ENCODE assay signal across 8 cellular contexts in the genomic region with DNA sequence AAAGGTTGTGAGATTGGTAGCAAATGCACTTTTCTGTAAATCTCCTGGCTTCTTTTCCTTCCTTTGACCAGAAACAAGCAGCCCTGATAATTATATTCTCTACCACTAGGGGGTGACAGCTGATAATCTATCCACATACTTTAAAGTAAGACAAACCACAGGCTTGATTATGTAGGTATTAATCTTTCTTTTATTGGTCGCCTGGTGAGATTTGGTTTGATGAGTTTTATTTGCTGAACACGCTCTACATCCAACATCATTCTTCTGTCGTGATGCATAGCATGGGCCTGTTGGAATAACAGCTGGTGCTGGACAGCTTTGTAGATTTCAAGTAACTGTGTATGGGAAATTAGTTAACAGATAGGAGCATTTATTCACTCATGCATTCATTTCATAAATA.
DNase-seq lines count a peak whose midpoint lies in the region; ATAC-seq and TF ChIP-seq lines count a peak whose summit lies in the region.

No MANE protein-coding gene starts in this region.

- H3K4me3 Mint-ChIP-seq in CD4-positive, alpha-beta T cell: no peak overlapping the region
- no peak overlapping the region for H3K4me3 Mint-ChIP-seq in neural progenitor cell

- H3K4me1 ChIP-seq in fibroblast of lung (ENCODE audit: control insufficient read depth, extremely low read depth, insufficient read depth, low read length) (peaks cover 7% of the 10 kb centered on the region), neural progenitor cell (no peaks in the 10 kb centered on the region)

- no peaks in the 10 kb centered on the region for H3K27me3 ChIP-seq in CD4-positive, alpha-beta T cell (ENCODE audit: control insufficient read depth, insufficient read depth, low read length)
- no peaks in the 10 kb centered on the region for H3K27me3 ChIP-seq in fibroblast of lung (ENCODE audit: control insufficient read depth, insufficient read depth, low read length)
- no peaks in the 10 kb centered on the region for H3K27me3 ChIP-seq in neural progenitor cell

- H3K4me1 Mint-ChIP-seq in CD4-positive, alpha-beta T cell (ENCODE audit: low read depth): no peaks in the 10 kb centered on the region
- peaks cover 9% of the 10 kb centered on the region for H3K4me1 Mint-ChIP-seq in neural progenitor cell

- H4K20me1 ChIP-seq in fibroblast of lung (ENCODE audit: control insufficient read depth, extremely low read depth, insufficient read depth, low read length) (no peaks in the 10 kb centered on the region), neural progenitor cell (ENCODE audit: low read depth) (no peaks in the 10 kb centered on the region)

- H3K27ac Mint-ChIP-seq in CD4-positive, alpha-beta T cell: no peak overlapping the region
- no peak overlapping the region for H3K27ac Mint-ChIP-seq in neural progenitor cell

- H3K36me3 Mint-ChIP-seq in CD4-positive, alpha-beta T cell (ENCODE audit: low read depth): no peaks in the 10 kb centered on the region
- no peaks in the 10 kb centered on the region for H3K36me3 Mint-ChIP-seq in neural progenitor cell

- no peak overlapping the region for H3K4me3 ChIP-seq in fibroblast of lung (replicated peaks in 1 of 4; ENCODE audit: control extremely low read depth in 1 of 4, insufficient read depth in 1 of 4, low read depth in 3 of 4, low read length in 4 of 4)
- H3K4me3 ChIP-seq in neural progenitor cell: no peak overlapping the region

- intact Hi-C loops in CD4-positive, alpha-beta T cell (cut with DNase I, micrococcal nuclease): loop anchor here (1.0 to 10.0 kb wide), 8 partner anchors 155 to 1287 kb away; no protein-coding TSS in a partner anchor

- ATAC-seq in CD4-positive, alpha-beta T cell (ENCODE audit: poor library complexity): peak; percentile 59
- peak; percentile 49 for ATAC-seq in GM18868 (IDR thresholded peaks at IDR 0.05; ENCODE audit: unreplicated experiment)

- no peaks in the 10 kb centered on the region for H3K36me3 ChIP-seq in fibroblast of lung (ENCODE audit: control insufficient read depth, insufficient read depth, low read length)
- no peaks in the 10 kb centered on the region for H3K36me3 ChIP-seq in neural progenitor cell

- no peaks in the 10 kb centered on the region for H3K9me3 Mint-ChIP-seq in CD4-positive, alpha-beta T cell
- H3K9me3 Mint-ChIP-seq in neural progenitor cell: no peaks in the 10 kb centered on the region

- H3K9me3 ChIP-seq in CD4-positive, alpha-beta T cell (ENCODE audit: control insufficient read depth, low read length): no peaks in the 10 kb centered on the region
- no peaks in the 10 kb centered on the region for H3K9me3 ChIP-seq in fibroblast of lung (ENCODE audit: control insufficient read depth, insufficient read depth, low read depth, low read length)
- H3K9me3 ChIP-seq in neural progenitor cell (ENCODE audit: low read depth): no peaks in the 10 kb centered on the region

- CTCF ChIA-PET in CD4-positive, alpha-beta T cell (lab: Charles Lee): interaction anchor here (0.9 to 2.8 kb wide), 11 partner anchors 11 to 723 kb away, joined by 3 to 17 read pairs (median 4); no protein-coding TSS in a partner anchor

- no peak overlapping the region for H3K27ac ChIP-seq in CD4-positive, alpha-beta T cell (ENCODE audit: low read depth, low read length)
- H3K27ac ChIP-seq in fibroblast of lung (ENCODE audit: insufficient read depth, low read length) (no peak overlapping the region), neural progenitor cell (no peak overlapping the region)

- H3K9ac ChIP-seq in fibroblast of lung (ENCODE audit: insufficient read depth, low read length) (no peak overlapping the region), neural progenitor cell (no peak overlapping the region)

- DNase-seq in CD4-positive, alpha-beta T cell: peak in 1 of 10 experiments; percentile 0
- DNase-seq in SKM-1 treated with dmso at 0.1 percent for 144 hours (lab: John Stamatoyannopoulos, UW; ENCODE audit: unreplicated experiment): peak; percentile 28
- DNase-seq in fibroblast of lung (ENCODE audit: low read depth in 2 of 2): peak; percentile 81 to 91
- DNase-seq in neural progenitor cell (ENCODE audit: low spot score): peak; percentile 68
- no peak for DNase-seq in NK-92 (lab: John Stamatoyannopoulos, UW; ENCODE audit: unreplicated experiment)
- DNase-seq in activated gamma-delta T cell (lab: John Stamatoyannopoulos, UW): no peak

- H3K4me2 ChIP-seq in fibroblast of lung (ENCODE audit: extremely low read depth, insufficient read depth, low read length) (no peak overlapping the region), neural progenitor cell (no peak overlapping the region)

- H3K79me2 ChIP-seq in fibroblast of lung (ENCODE audit: control insufficient read depth, insufficient read depth, low read length) (no peaks in the 10 kb centered on the region), neural progenitor cell (ENCODE audit: low read depth) (no peaks in the 10 kb centered on the region)

- POLR2A ChIA-PET in CD4-positive, alpha-beta T cell (lab: Charles Lee): no interaction called here

- H2AFZ ChIP-seq in fibroblast of lung (ENCODE audit: low read length) (no peak overlapping the region), neural progenitor cell (replicated peaks) (no peak overlapping the region)

- peak; percentile 83 for TF ChIP-seq CTCF in CD4-positive, alpha-beta T cell (IDR thresholded peaks at IDR 0.05)
- TF ChIP-seq CTCF in LNCAP (IDR thresholded peaks at IDR 0.05) (peak; percentile 81), fibroblast of lung (conservative IDR thresholded peaks at IDR 0.05 in 1 of 2, IDR thresholded peaks at IDR 0.05 in 1 of 2; ENCODE audit: low read depth in 1 of 2, low read length in 2 of 2) (peak; percentile 60 to 69), neural progenitor cell (IDR thresholded peaks at IDR 0.05) (peak; percentile 84)

- H3K27me3 Mint-ChIP-seq in CD4-positive, alpha-beta T cell: peaks cover 7% of the 10 kb centered on the region
- peaks cover 2% of the 10 kb centered on the region for H3K27me3 Mint-ChIP-seq in neural progenitor cell (ENCODE audit: insufficient read depth, low read depth)

- no peaks in the 10 kb centered on the region for H3F3A ChIP-seq in neural progenitor cell (ENCODE audit: low read depth)

Comparison
In these comparisons a context has a peak if more than half of its experiments do, and no peak if none do; other contexts are left out.
1. DNase-seq: peak in SKM-1 treated with dmso at 0.1 percent for 144 hours (single experiment), fibroblast of lung (2 of 2) and neural progenitor cell (single experiment); none in NK-92 (single experiment) and activated gamma-delta T cell (single experiment).
2. Peak in every context shown above with its lines, with median percentiles within 50 percentile points of each other: CTCF ChIP-seq.